ENCODE assay signal across 8 cellular contexts in genomic region chrX:2630935-2631742, GRCh38. TPM values are rescaled to one million over a fixed set of nuclear protein-coding genes. Genes with fewer than 3 reads are reported as not detected.
DNase-seq lines count a peak whose midpoint lies in the region; ATAC-seq and TF ChIP-seq lines count a peak whose summit lies in the region.
"Not testable (repeated sequence)": the region's sequence is repeated elsewhere in the genome, so short reads cannot be mapped to it uniquely, and the experiment has no call there.

No MANE protein-coding gene starts in this region.

- H3K27ac ChIP-seq in BLaER1 = peak overlapping the region; percentile 81
- peak overlapping the region; percentile 56 for H3K27ac ChIP-seq in PC-9
- H3K27ac ChIP-seq in subcutaneous abdominal adipose tissue (ENCODE audit: low read depth, low read length) = not testable (repeated sequence)

- peaks cover 32% of the 10 kb centered on the region for H3K4me1 Mint-ChIP-seq in activated CD4-positive, alpha-beta T cell treated with anti-CD3 and anti-CD28 coated beads, Interleukin-2, amount 10 ng/mL, durations not matched to agents 24 days and 14 days
- peaks cover 54% of the 10 kb centered on the region for H3K4me1 Mint-ChIP-seq in activated naive CD4-positive, alpha-beta T cell treated with anti-CD3 and anti-CD28 coated beads, Interleukin-2, amount 10 ng/mL, durations not matched to agents 7 days and 5 days
- peaks cover 45 to 57% (median 50%) of the 10 kb centered on the region in 4 donors for H3K4me1 Mint-ChIP-seq in naive thymus-derived CD8-positive, alpha-beta T cell

- H3K9me2 ChIP-seq in PC-9 (ENCODE audit: insufficient read depth) = not testable (repeated sequence)

- H3K36me3 Mint-ChIP-seq in activated CD4-positive, alpha-beta T cell treated with anti-CD3 and anti-CD28 coated beads, Interleukin-2, amount 10 ng/mL, durations not matched to agents 24 days and 14 days (ENCODE audit: low read depth) = peaks cover 67% of the 10 kb centered on the region
- H3K36me3 Mint-ChIP-seq in activated naive CD4-positive, alpha-beta T cell treated with anti-CD3 and anti-CD28 coated beads, Interleukin-2, amount 10 ng/mL, durations not matched to agents 7 days and 5 days = peaks cover 70% of the 10 kb centered on the region
- peaks cover 44 to 64% (median 56%) of the 10 kb centered on the region in 3 donors for H3K36me3 Mint-ChIP-seq in naive thymus-derived CD8-positive, alpha-beta T cell

- H3K4me1 ChIP-seq in BLaER1 = peaks cover 27% of the 10 kb centered on the region
- H3K4me1 ChIP-seq in PC-9 (replicated peaks; ENCODE audit: insufficient read depth); subcutaneous abdominal adipose tissue (ENCODE audit: control insufficient read depth in 5 of 5, insufficient read depth in 5 of 5, low read length in 5 of 5): not testable (repeated sequence)

- not testable (repeated sequence) for BruUV-seq in PC-9 (replicated peaks; lab: Mats Ljungman, UMichigan)

- peak overlapping the region; percentile 80 for H3K27ac Mint-ChIP-seq in activated CD4-positive, alpha-beta T cell treated with anti-CD3 and anti-CD28 coated beads, Interleukin-2, amount 10 ng/mL, durations not matched to agents 24 days and 14 days
- H3K27ac Mint-ChIP-seq in activated naive CD4-positive, alpha-beta T cell treated with anti-CD3 and anti-CD28 coated beads, Interleukin-2, amount 10 ng/mL, durations not matched to agents 7 days and 5 days = peak overlapping the region; percentile 92
- peak overlapping the region; percentile 89 to 98 (median 97) for H3K27ac Mint-ChIP-seq in naive thymus-derived CD8-positive, alpha-beta T cell

- ATAC-seq in naive thymus-derived CD8-positive, alpha-beta T cell = not testable (repeated sequence)

- H3K27me3 ChIP-seq in BLaER1; PC-9 (ENCODE audit: insufficient read depth, low read depth); subcutaneous abdominal adipose tissue (ENCODE audit: control insufficient read depth in 5 of 5, insufficient read depth in 4 of 5, low read length in 5 of 5): not testable (repeated sequence)

- CTCF ChIA-PET in PC-9 (lab: Charles Lee); activated naive CD4-positive, alpha-beta T cell treated with anti-CD3 and anti-CD28 coated beads, Interleukin-2, amount 10 ng/mL, durations not matched to agents 7 days and 5 days (lab: Charles Lee): not testable (repeated sequence)

- not testable (repeated sequence) for H3K27me3 Mint-ChIP-seq in activated CD4-positive, alpha-beta T cell treated with anti-CD3 and anti-CD28 coated beads, Interleukin-2, amount 10 ng/mL, durations not matched to agents 24 days and 14 days; activated naive CD4-positive, alpha-beta T cell treated with anti-CD3 and anti-CD28 coated beads, Interleukin-2, amount 10 ng/mL, durations not matched to agents 7 days and 5 days; naive thymus-derived CD8-positive, alpha-beta T cell

- peaks cover 17% of the 10 kb centered on the region; the same call in 1 of the 2 replicates for H3F3A ChIP-seq in PC-9 (ENCODE audit: insufficient read depth, low read depth)

- TF ChIP-seq CTCF in PC-9 (conservative IDR thresholded peaks at IDR 0.05) = not testable (repeated sequence)

- not testable (repeated sequence) for H3K4me2 ChIP-seq in BLaER1, PC-9

- not testable (repeated sequence) for H4K20me1 ChIP-seq in BLaER1; PC-9 (ENCODE audit: insufficient read depth)

- H2AFZ ChIP-seq in PC-9 = not testable (repeated sequence)

- peaks cover 35% of the 10 kb centered on the region for H3K9me3 ChIP-seq in BLaER1
- not testable (repeated sequence) for H3K9me3 ChIP-seq in PC-9 (ENCODE audit: insufficient read depth, low read depth)
- peaks cover 4 to 32% (median 10%) of the 10 kb centered on the region in 5 donors for H3K9me3 ChIP-seq in subcutaneous abdominal adipose tissue (ENCODE audit: control insufficient read depth in 5 of 5, low read length in 5 of 5)

- H3K36me3 ChIP-seq in BLaER1 (peaks cover 24% of the 10 kb centered on the region), PC-9 (ENCODE audit: low read depth) (peaks cover 21% of the 10 kb centered on the region; the same call in 1 of the 2 replicates), subcutaneous abdominal adipose tissue (ENCODE audit: control insufficient read depth in 5 of 5, insufficient read depth in 5 of 5, low read length in 5 of 5) (peaks cover 7 to 29% (median 12%) of the 10 kb centered on the region in 5 donors)

- H3K79me2 ChIP-seq in PC-9 (ENCODE audit: low read depth) = not testable (repeated sequence)

- H3K4me3 ChIP-seq in BLaER1 = peak overlapping the region; percentile 28; the same call in 1 of the 2 replicates
- not testable (repeated sequence) for H3K4me3 ChIP-seq in PC-9
- peak overlapping the region in 3 of 5 donors; percentile 19 to 41 (median 28) for H3K4me3 ChIP-seq in subcutaneous abdominal adipose tissue (ENCODE audit: low read depth in 1 of 5, low read length in 5 of 5)

- DNase-seq in HT-29 (ENCODE audit: low spot score) = peak; percentile 20
- not testable (repeated sequence) for DNase-seq in PC-9
- DNase-seq in activated CD4-positive, alpha-beta T cell treated with anti-CD3 and anti-CD28 coated beads, Interleukin-2, amount 10 ng/mL, durations not matched to agents 24 days and 14 days = peak; percentile 62
- peak; percentile 38 for DNase-seq in activated naive CD4-positive, alpha-beta T cell treated with anti-CD3 and anti-CD28 coated beads, Interleukin-2, amount 10 ng/mL, durations not matched to agents 7 days and 5 days
- DNase-seq in effector CD4-positive, alpha-beta T cell = peak; percentile 47
- peak in 7 of 10 donors; percentile 19 to 82 (median 61) for DNase-seq in naive thymus-derived CD8-positive, alpha-beta T cell

- POLR2A ChIA-PET in PC-9 (lab: Charles Lee; ENCODE audit: unreplicated experiment); naive thymus-derived CD8-positive, alpha-beta T cell (lab: Charles Lee): not testable (repeated sequence)

- H3K9me3 Mint-ChIP-seq in activated CD4-positive, alpha-beta T cell treated with anti-CD3 and anti-CD28 coated beads, Interleukin-2, amount 10 ng/mL, durations not matched to agents 24 days and 14 days = peaks cover 44% of the 10 kb centered on the region
- peaks cover 42% of the 10 kb centered on the region for H3K9me3 Mint-ChIP-seq in activated naive CD4-positive, alpha-beta T cell treated with anti-CD3 and anti-CD28 coated beads, Interleukin-2, amount 10 ng/mL, durations not matched to agents 7 days and 5 days
- H3K9me3 Mint-ChIP-seq in naive thymus-derived CD8-positive, alpha-beta T cell = peaks cover 16 to 61% (median 46%) of the 10 kb centered on the region in 9 donors

- peak overlapping the region; percentile 1 for H3K4me3 Mint-ChIP-seq in activated CD4-positive, alpha-beta T cell treated with anti-CD3 and anti-CD28 coated beads, Interleukin-2, amount 10 ng/mL, durations not matched to agents 24 days and 14 days
- peak overlapping the region; percentile 3 for H3K4me3 Mint-ChIP-seq in activated naive CD4-positive, alpha-beta T cell treated with anti-CD3 and anti-CD28 coated beads, Interleukin-2, amount 10 ng/mL, durations not matched to agents 7 days and 5 days
- H3K4me3 Mint-ChIP-seq in naive thymus-derived CD8-positive, alpha-beta T cell = peak overlapping the region; percentile 41 to 77 (median 64)

- intact Hi-C loops in PC-9 (cut with micrococcal nuclease; ENCODE audit: unreplicated experiment); activated CD4-positive, alpha-beta T cell treated with anti-CD3 and anti-CD28 coated beads, Interleukin-2, amount 10 ng/mL, durations not matched to agents 24 days and 14 days (cut with micrococcal nuclease): not testable (repeated sequence)

- H3K9ac ChIP-seq in BLaER1; subcutaneous abdominal adipose tissue (ENCODE audit: low read length in 5 of 5): not testable (repeated sequence)

RNA-seq across cellular contexts. Expression of gene CD99, which starts 60.0 kb away (rescaled TPM):
- 0.44 and 2.4 TPM in 2 replicates for total RNA-seq in HT-29 (2014; rRNA removed; shearing (Covaris generic))
- total RNA-seq in PC-9 (2021) = 159 and 203 TPM in 2 replicates
- total RNA-seq in activated CD4-positive, alpha-beta T cell treated with anti-CD3 and anti-CD28 coated beads, Interleukin-2, amount 10 ng/mL, durations not matched to agents 24 days and 14 days = 361 and 371 TPM in 2 replicates
- 100 to 1,000 TPM; 123 to 124 TPM for total RNA-seq in naive thymus-derived CD8-positive, alpha-beta T cell
- 100 to 1,000 TPM; 120 to 218 (median 137) TPM for polyA plus RNA-seq in naive thymus-derived CD8-positive, alpha-beta T cell

Comparison
In these comparisons a context has a peak if more than half of its experiments do, and no peak if none do; other contexts are left out.
1. H3K4me3 Mint-ChIP-seq: peak in every context shown above with its lines; median percentile 64 in naive thymus-derived CD8-positive, alpha-beta T cell; 3 in activated naive CD4-positive, alpha-beta T cell treated with anti-CD3 and anti-CD28 coated beads, Interleukin-2, amount 10 ng/mL, durations not matched to agents 7 days and 5 days; 1 in activated CD4-positive, alpha-beta T cell treated with anti-CD3 and anti-CD28 coated beads, Interleukin-2, amount 10 ng/mL, durations not matched to agents 24 days and 14 days.
2. RNA of gene CD99, which starts 60.0 kb away (total RNA-seq): 361 to 371 TPM in activated CD4-positive, alpha-beta T cell treated with anti-CD3 and anti-CD28 coated beads, Interleukin-2, amount 10 ng/mL, durations not matched to agents 24 days and 14 days, 159 to 203 TPM in PC-9 and 123 to 124 TPM in naive thymus-derived CD8-positive, alpha-beta T cell; 0.44 to 2.4 TPM in HT-29; every median in the first group is over 10 times any median in the second.
3. Peak in every context shown above with its lines, with median percentiles within 50 percentile points of each other: H3K27ac Mint-ChIP-seq.